ENCODE assay signal across 1 cellular context in the genomic region with DNA sequence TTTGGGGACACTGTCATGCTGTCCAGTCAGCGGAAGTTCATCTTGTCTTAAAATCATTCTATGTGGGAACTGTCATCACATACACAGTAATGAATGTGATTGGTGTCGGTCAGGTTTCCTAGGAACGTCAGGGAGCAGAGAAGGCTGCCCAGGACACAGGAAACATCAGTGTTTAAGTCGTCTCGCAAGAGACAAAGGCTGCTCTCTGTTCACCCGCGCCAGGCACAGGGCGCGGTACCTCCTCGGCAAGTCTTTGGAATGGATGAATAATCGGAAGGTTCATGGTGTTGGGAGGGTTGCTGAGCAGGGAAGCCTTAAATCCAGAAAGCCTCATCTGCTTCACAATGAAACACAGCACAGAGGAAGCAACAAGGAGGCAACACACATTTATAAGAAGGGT.
TF ChIP-seq lines count a peak whose summit lies in the region.

No MANE protein-coding gene starts in this region.

TF ChIP-seq in IMR-90, 13 proteins besides CTCF, POLR2A, EP300 and RAD21:
- TF ChIP-seq BHLHE40 (IDR thresholded peaks at IDR 0.05; ENCODE audit: low read depth, low read length) (no peak), ELK1 (IDR thresholded peaks at IDR 0.05; ENCODE audit: borderline replicate concordance, low read depth, low read length) (no peak), CEBPB (IDR thresholded peaks at IDR 0.05; ENCODE audit: low read depth, low read length) (no peak), RCOR1 (IDR thresholded peaks at IDR 0.05; ENCODE audit: insufficient replicate concordance, low read length) (no peak), MAFK (IDR thresholded peaks at IDR 0.05; ENCODE audit: low read depth, low read length) (no peak), MAZ (IDR thresholded peaks at IDR 0.05; ENCODE audit: borderline replicate concordance, low read depth, low read length) (no peak), RFX5 (IDR thresholded peaks at IDR 0.05; ENCODE audit: low read depth, low read length) (no peak), NFE2L2 (IDR thresholded peaks at IDR 0.05; ENCODE audit: low read depth, low read length) (no peak), SMC3 (IDR thresholded peaks at IDR 0.05; ENCODE audit: low read depth, low read length) (no peak), MXI1 (IDR thresholded peaks at IDR 0.05; ENCODE audit: borderline replicate concordance, low read depth, low read length) (no peak), CHD1 (IDR thresholded peaks at IDR 0.05; ENCODE audit: low read depth, low read length) (no peak), FOS (IDR thresholded peaks at IDR 0.05; ENCODE audit: low read depth, low read length) (no peak), USF2 (IDR thresholded peaks at IDR 0.05; ENCODE audit: low read depth, low read length) (no peak)
